In the genomic region with DNA sequence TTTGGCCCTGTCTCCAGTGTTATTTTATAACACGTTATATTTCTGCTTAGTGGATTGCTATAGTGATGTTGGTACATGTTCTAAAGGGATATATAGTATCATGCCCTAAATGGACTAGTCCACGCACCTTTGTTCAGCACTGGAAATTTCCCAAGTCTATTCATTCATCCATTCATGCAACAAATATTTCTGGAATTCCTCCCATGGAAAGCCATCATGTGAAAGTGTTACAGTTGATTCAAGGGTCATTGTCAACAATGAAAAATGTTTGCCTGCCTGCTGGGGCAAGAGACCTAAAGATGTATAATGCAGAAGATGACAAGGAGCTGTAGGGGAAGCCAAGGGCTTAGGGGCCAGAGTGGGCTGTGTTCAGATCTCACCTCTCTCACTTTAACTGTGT, we compare ENCODE assay signal across 1 cellular context.
TF ChIP-seq lines count a peak whose summit lies in the region.

No MANE protein-coding gene starts in this region.

TF ChIP-seq in WTC11, 78 proteins besides CTCF, POLR2A, EP300 and RAD21:
- TF ChIP-seq SMAD4 (CRISPR knock-in tag; IDR thresholded peaks at IDR 0.05) = no peak
- TF ChIP-seq HMGA2 (CRISPR knock-in tag; IDR thresholded peaks at IDR 0.05) = no peak
- no peak for TF ChIP-seq ZBTB21 (CRISPR knock-in tag; IDR thresholded peaks at IDR 0.05; ENCODE audit: borderline replicate concordance)
- TF ChIP-seq, protein P1, sequence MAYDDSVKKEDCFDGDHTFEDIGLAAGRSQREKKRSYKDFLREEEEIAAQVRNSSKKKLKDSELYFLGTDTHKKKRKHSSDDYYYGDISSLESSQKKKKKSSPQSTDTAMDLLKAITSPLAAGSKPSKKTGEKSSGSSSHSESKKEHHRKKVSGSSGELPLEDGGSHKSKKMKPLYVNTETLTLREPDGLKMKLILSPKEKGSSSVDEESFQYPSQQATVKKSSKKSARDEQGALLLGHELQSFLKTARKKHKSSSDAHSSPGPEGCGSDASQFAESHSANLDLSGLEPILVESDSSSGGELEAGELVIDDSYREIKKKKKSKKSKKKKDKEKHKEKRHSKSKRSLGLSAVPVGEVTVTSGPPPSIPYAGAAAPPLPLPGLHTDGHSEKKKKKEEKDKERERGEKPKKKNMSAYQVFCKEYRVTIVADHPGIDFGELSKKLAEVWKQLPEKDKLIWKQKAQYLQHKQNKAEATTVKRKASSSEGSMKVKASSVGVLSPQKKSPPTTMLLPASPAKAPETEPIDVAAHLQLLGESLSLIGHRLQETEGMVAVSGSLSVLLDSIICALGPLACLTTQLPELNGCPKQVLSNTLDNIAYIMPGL (CRISPR knock-in tag; IDR thresholded peaks at IDR 0.05) = no peak
- TF ChIP-seq NR2C2 (CRISPR knock-in tag; IDR thresholded peaks at IDR 0.05) = no peak
- TF ChIP-seq, protein P2, sequence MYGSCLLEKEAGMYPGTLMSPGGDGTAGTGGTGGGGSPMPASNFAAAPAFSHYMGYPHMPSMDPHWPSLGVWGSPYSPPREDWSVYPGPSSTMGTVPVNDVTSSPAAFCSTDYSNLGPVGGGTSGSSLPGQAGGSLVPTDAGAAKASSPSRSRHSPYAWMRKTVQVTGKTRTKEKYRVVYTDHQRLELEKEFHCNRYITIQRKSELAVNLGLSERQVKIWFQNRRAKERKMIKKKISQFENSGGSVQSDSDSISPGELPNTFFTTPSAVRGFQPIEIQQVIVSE (CRISPR knock-in tag; IDR thresholded peaks at IDR 0.05; ENCODE audit: borderline replicate concordance) = no peak
- TF ChIP-seq, protein P3, sequence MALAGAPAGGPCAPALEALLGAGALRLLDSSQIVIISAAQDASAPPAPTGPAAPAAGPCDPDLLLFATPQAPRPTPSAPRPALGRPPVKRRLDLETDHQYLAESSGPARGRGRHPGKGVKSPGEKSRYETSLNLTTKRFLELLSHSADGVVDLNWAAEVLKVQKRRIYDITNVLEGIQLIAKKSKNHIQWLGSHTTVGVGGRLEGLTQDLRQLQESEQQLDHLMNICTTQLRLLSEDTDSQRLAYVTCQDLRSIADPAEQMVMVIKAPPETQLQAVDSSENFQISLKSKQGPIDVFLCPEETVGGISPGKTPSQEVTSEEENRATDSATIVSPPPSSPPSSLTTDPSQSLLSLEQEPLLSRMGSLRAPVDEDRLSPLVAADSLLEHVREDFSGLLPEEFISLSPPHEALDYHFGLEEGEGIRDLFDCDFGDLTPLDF (CRISPR knock-in tag; IDR thresholded peaks at IDR 0.05) = no peak
- TF ChIP-seq GTF2I (CRISPR knock-in tag; conservative IDR thresholded peaks at IDR 0.05) = no peak
- no peak for TF ChIP-seq ATF1 (CRISPR knock-in tag; IDR thresholded peaks at IDR 0.05)
- TF ChIP-seq NFATC4 (CRISPR knock-in tag; IDR thresholded peaks at IDR 0.05) = no peak
- no peak for TF ChIP-seq FOXJ3 (CRISPR knock-in tag; IDR thresholded peaks at IDR 0.05; ENCODE audit: borderline replicate concordance)
- TF ChIP-seq ZNF396 (CRISPR knock-in tag; IDR thresholded peaks at IDR 0.05; ENCODE audit: borderline replicate concordance) = no peak
- TF ChIP-seq RELA (CRISPR knock-in tag; IDR thresholded peaks at IDR 0.05; ENCODE audit: borderline replicate concordance) = no peak
- no peak for TF ChIP-seq TP53 (CRISPR knock-in tag; IDR thresholded peaks at IDR 0.05)
- TF ChIP-seq, protein P4, sequence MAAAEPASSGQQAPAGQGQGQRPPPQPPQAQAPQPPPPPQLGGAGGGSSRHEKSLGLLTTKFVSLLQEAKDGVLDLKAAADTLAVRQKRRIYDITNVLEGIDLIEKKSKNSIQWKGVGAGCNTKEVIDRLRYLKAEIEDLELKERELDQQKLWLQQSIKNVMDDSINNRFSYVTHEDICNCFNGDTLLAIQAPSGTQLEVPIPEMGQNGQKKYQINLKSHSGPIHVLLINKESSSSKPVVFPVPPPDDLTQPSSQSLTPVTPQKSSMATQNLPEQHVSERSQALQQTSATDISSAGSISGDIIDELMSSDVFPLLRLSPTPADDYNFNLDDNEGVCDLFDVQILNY (CRISPR knock-in tag; IDR thresholded peaks at IDR 0.05) = no peak
- no peak for TF ChIP-seq IRF2 (CRISPR knock-in tag; IDR thresholded peaks at IDR 0.05; ENCODE audit: borderline replicate concordance, low read depth)
- TF ChIP-seq, protein P5, sequence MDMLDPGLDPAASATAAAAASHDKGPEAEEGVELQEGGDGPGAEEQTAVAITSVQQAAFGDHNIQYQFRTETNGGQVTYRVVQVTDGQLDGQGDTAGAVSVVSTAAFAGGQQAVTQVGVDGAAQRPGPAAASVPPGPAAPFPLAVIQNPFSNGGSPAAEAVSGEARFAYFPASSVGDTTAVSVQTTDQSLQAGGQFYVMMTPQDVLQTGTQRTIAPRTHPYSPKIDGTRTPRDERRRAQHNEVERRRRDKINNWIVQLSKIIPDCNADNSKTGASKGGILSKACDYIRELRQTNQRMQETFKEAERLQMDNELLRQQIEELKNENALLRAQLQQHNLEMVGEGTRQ (CRISPR knock-in tag; IDR thresholded peaks at IDR 0.05) = no peak
- TF ChIP-seq, protein P6, sequence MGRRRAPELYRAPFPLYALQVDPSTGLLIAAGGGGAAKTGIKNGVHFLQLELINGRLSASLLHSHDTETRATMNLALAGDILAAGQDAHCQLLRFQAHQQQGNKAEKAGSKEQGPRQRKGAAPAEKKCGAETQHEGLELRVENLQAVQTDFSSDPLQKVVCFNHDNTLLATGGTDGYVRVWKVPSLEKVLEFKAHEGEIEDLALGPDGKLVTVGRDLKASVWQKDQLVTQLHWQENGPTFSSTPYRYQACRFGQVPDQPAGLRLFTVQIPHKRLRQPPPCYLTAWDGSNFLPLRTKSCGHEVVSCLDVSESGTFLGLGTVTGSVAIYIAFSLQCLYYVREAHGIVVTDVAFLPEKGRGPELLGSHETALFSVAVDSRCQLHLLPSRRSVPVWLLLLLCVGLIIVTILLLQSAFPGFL (CRISPR knock-in tag; IDR thresholded peaks at IDR 0.05; ENCODE audit: borderline replicate concordance) = no peak
- TF ChIP-seq CREB1 (CRISPR knock-in tag; IDR thresholded peaks at IDR 0.05) = no peak
- TF ChIP-seq ZNF219 (CRISPR knock-in tag; IDR thresholded peaks at IDR 0.05; ENCODE audit: borderline replicate concordance) = no peak
TF ChIP-seq in WTC11: peak in this region for 0.
